8 cellular contexts compared by ENCODE assay signal in genomic region chr2:111883661-111884591, GRCh38. TPM values are rescaled to one million over a fixed set of nuclear protein-coding genes. Genes with fewer than 3 reads are reported as not detected.
A peak's percentile ranks its signal among the peaks of the same experiment; 100 is the strongest.
DNase-seq lines count a peak whose midpoint lies in the region; ATAC-seq and TF ChIP-seq lines count a peak whose summit lies in the region.

Gene ANAPC1 (minus strand): TSS chr2:111884193. CDS start chr2:111880825, 3,368 bp downstream.

- H3K4me1 Mint-ChIP-seq in natural killer cell treated with Interleukin-12 subunit alpha and Interleukin-12 subunit beta and Interleukin-15 and Interleukin-18, amount 100 ng/mL, for 72 hours (ENCODE audit: low read depth in 2 of 2) = peaks cover 3 to 9% of the 10 kb centered on the region in 2 donors

- H3K36me3 Mint-ChIP-seq in natural killer cell treated with Interleukin-12 subunit alpha and Interleukin-12 subunit beta and Interleukin-15 and Interleukin-18, amount 100 ng/mL, for 72 hours = peaks cover 2% of the 10 kb centered on the region

- CTCF ChIA-PET in RWPE1 (lab: Yijun Ruan, JAX) = no interaction called here

- H3K27ac Mint-ChIP-seq in natural killer cell treated with Interleukin-12 subunit alpha and Interleukin-12 subunit beta and Interleukin-15 and Interleukin-18, amount 100 ng/mL, for 72 hours = peak within 1 kb of the TSS; percentile 80 to 91

- peak within 1 kb of the TSS; percentile 83 for H3K4me3 ChIP-seq in DOHH2 (ENCODE audit: low read length)

- peak; percentile 89 for ATAC-seq in GM21737 (IDR thresholded peaks at IDR 0.05; ENCODE audit: unreplicated experiment)
- ATAC-seq in natural killer cell treated with Interleukin-12 subunit alpha and Interleukin-12 subunit beta and Interleukin-15 and Interleukin-18, amount 100 ng/mL, for 72 hours = peak; percentile 94 to 98

- H3K4me3 Mint-ChIP-seq in natural killer cell treated with Interleukin-12 subunit alpha and Interleukin-12 subunit beta and Interleukin-15 and Interleukin-18, amount 100 ng/mL, for 72 hours = peak within 1 kb of the TSS; percentile 89

- no peaks in the 10 kb centered on the region for H3K9me3 ChIP-seq in DOHH2 (ENCODE audit: control insufficient read depth, insufficient read depth, low read length)

- no peaks in the 10 kb centered on the region for H3K9me2 ChIP-seq in DOHH2 (replicated peaks; ENCODE audit: control insufficient read depth, low read length)

- H3K27me3 Mint-ChIP-seq in natural killer cell treated with Interleukin-12 subunit alpha and Interleukin-12 subunit beta and Interleukin-15 and Interleukin-18, amount 100 ng/mL, for 72 hours = no peaks in the 10 kb centered on the region

- no peaks in the 10 kb centered on the region for H4K20me1 ChIP-seq in DOHH2 (ENCODE audit: control insufficient read depth, insufficient read depth, low read depth, low read length)

- TF ChIP-seq CTCF in DOHH2 (IDR thresholded peaks at IDR 0.05; ENCODE audit: low read depth, low read length, poor library complexity, severe bottlenecking) (no peak), RWPE1 (conservative IDR thresholded peaks at IDR 0.05; ENCODE audit: low read depth) (no peak)

- peak within 1 kb of the TSS; percentile 77 for H3K4me2 ChIP-seq in DOHH2 (ENCODE audit: low read length)

- peaks cover 48% of the 10 kb centered on the region for H3K79me2 ChIP-seq in DOHH2 (ENCODE audit: control insufficient read depth, low read length)

- H3K36me3 ChIP-seq in DOHH2 (ENCODE audit: control insufficient read depth, low read length) = peaks cover 24% of the 10 kb centered on the region

- H3F3A ChIP-seq in DOHH2 (ENCODE audit: control insufficient read depth, insufficient read depth) = peaks cover 16% of the 10 kb centered on the region

- no peaks in the 10 kb centered on the region for H3K27me3 ChIP-seq in DOHH2 (ENCODE audit: control insufficient read depth, low read length)

- DNase-seq in KG1 (lab: John Stamatoyannopoulos, UW) = peak; percentile 87
- DNase-seq in RWPE1 (ENCODE audit: low spot score) = peak; percentile 72
- peak; percentile 69 to 78 for DNase-seq in activated T-helper 1 cell treated with anti-CD3 and anti-CD28 coated beads, Interleukin-2, amount 50 U/mL, for 16 hours (ENCODE audit: low read depth in 1 of 2, low spot score in 1 of 2)
- peak; percentile 61 for DNase-seq in fibroblast of peridontal ligament (ENCODE audit: extremely low read depth)
- peak; percentile 90 for DNase-seq in natural killer cell treated with Interleukin-12 subunit alpha and Interleukin-12 subunit beta and Interleukin-15 and Interleukin-18, amount 100 ng/mL, for 72 hours (ENCODE audit: low spot score)
- DNase-seq in stimulated activated naive CD4-positive, alpha-beta T cell treated with Interleukin-2 at 50 U/mL for 16 hours (lab: John Stamatoyannopoulos, UW) = peak; percentile 87

- H3K27ac ChIP-seq in DOHH2 (ENCODE audit: low read depth, low read length) (peak within 1 kb of the TSS; percentile 93), RWPE1 (peak within 1 kb of the TSS; percentile 85)

- H3K9me3 Mint-ChIP-seq in natural killer cell treated with Interleukin-12 subunit alpha and Interleukin-12 subunit beta and Interleukin-15 and Interleukin-18, amount 100 ng/mL, for 72 hours = no peaks in the 10 kb centered on the region

- peaks cover 15% of the 10 kb centered on the region for H3K4me1 ChIP-seq in DOHH2 (ENCODE audit: control insufficient read depth, low read length)

- POLR2A ChIA-PET in RWPE1 (lab: Yijun Ruan, JAX; ENCODE audit: low non-redundant PET) = interaction anchor here (0.6 kb wide), 1 partner anchor 162 kb away, joined by 3 read pairs; no protein-coding TSS in a partner anchor

RNA-seq across cellular contexts. Expression of gene ANAPC1, which starts in this region (rescaled TPM):
- 100 to 1,000 TPM in 1 of 2 donors, 10 to 100 TPM in 1; 73.3 to 146 TPM for total RNA-seq in natural killer cell treated with Interleukin-12 subunit alpha and Interleukin-12 subunit beta and Interleukin-15 and Interleukin-18, amount 100 ng/mL, for 72 hours

Comparison
In these comparisons a context has a peak if more than half of its experiments do, and no peak if none do; other contexts are left out.
1. Peak in every context shown above with its lines: DNase-seq, ATAC-seq, H3K4me3 ChIP-seq and H3K27ac ChIP-seq.